In the genomic region with DNA sequence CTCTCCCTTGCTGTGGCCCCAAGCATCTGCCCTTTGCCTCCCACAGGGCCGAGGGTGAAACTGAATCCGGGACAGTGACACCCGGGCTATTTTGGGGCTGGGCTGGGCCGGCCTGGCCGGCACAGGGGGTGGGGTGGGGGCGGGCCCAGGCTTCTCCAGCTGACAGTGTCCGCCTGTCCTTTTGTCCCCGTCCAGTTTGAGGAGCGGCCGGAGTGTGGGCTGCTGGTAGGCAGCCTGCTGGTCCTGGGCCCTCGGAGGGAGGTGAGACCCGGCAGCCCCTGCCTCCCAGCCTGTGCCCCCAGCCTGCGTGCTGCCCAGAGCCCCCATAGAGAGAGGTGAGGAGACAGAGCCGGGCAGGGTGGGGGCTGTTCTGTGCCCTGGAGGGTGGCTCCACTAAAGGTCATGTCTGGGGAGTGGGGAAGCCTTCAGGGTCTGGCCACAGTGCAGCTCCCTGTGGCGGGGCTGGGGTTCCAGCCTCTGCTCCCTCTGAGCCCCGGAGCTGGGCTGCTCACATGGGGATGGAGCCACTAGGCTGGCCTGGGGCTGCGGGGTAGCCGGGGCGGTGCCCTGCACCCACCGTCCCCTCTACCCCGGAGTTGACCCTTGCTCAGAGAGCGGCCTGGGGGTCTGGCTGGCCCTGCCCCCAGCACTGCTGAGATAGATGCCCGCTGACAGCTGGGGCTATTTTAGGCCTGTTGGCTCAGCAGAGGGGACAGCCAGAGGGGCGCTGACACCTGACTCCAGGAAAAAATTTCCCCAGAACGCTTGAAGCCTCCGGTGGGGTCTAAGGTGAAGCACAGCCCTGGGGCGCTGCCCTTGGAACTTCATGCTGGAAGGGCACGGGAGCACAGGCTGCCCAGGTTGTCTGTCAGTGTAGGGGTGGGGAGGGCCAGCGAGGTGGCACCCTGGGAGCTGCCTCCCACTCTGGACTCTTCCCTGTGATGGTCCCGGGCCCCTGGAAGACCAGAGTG, we compare ENCODE assay signal across 10 cellular contexts. TPM values are rescaled to one million over a fixed set of nuclear protein-coding genes. Genes with fewer than 3 reads are reported as not detected.
DNase-seq lines count a peak whose midpoint lies in the region; ATAC-seq and TF ChIP-seq lines count a peak whose summit lies in the region.
"Had no signal": no experiment of that assay in that cellular context is flagged by ENCODE, and none has a peak within 500 bp of the region (broad histone marks: within the 10 kb centered on the region; RNA-seq: fewer than 3 reads in every experiment).

A gene with protein sequence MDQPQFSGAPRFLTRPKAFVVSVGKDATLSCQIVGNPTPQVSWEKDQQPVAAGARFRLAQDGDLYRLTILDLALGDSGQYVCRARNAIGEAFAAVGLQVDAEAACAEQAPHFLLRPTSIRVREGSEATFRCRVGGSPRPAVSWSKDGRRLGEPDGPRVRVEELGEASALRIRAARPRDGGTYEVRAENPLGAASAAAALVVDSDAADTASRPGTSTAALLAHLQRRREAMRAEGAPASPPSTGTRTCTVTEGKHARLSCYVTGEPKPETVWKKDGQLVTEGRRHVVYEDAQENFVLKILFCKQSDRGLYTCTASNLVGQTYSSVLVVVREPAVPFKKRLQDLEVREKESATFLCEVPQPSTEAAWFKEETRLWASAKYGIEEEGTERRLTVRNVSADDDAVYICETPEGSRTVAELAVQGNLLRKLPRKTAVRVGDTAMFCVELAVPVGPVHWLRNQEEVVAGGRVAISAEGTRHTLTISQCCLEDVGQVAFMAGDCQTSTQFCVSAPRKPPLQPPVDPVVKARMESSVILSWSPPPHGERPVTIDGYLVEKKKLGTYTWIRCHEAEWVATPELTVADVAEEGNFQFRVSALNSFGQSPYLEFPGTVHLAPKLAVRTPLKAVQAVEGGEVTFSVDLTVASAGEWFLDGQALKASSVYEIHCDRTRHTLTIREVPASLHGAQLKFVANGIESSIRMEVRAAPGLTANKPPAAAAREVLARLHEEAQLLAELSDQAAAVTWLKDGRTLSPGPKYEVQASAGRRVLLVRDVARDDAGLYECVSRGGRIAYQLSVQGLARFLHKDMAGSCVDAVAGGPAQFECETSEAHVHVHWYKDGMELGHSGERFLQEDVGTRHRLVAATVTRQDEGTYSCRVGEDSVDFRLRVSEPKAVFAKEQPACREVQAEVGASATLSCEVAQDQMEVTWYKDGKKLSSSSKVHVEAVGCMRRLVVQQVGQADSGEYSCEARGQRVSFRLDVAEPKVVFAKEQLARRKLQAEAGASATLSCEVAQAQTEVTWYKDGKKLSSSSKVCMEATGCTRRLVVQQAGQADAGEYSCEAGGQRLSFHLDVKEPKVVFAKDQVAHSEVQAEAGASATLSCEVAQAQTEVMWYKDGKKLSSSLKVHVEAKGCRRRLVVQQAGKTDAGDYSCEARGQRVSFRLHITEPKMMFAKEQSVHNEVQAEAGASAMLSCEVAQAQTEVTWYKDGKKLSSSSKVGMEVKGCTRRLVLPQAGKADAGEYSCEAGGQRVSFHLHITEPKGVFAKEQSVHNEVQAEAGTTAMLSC (N-terminal part only) (plus strand): TSS at position 194 of the 971 bp plus-strand sequence. CDS start 3,740 bp downstream, outside the sequence.

- H3K27ac ChIP-seq in PC-3 (ENCODE audit: low read length) (no peak within 1 kb of the TSS), breast epithelium (no peak within 1 kb of the TSS), stomach (no peak within 1 kb of the TSS)

- CTCF ChIA-PET in PC-3 (lab: Charles Lee) = no interaction called here

- ATAC-seq in PC-3 = no peak
- no peak for ATAC-seq in stimulated activated naive CD8-positive, alpha-beta T cell treated with anti-CD3 and anti-CD28 coated beads, Interleukin-15, Interleukin-2, amounts not matched to agents 100 U/mL and 50 U/mL, for 24 hours

- H3K9me3 ChIP-seq in PC-3 (ENCODE audit: low read length) = no peaks in the 10 kb centered on the region
- H3K9me3 ChIP-seq in breast epithelium = peaks cover 0 to 3% of the 10 kb centered on the region in 2 donors
- H3K9me3 ChIP-seq in stomach = no peaks in the 10 kb centered on the region

- H3K9ac ChIP-seq in PC-3 (ENCODE audit: low read length) = no peak within 1 kb of the TSS

- no peak for DNase-seq in PC-3
- peak in 1 of 2 donors; percentile 11 for DNase-seq in breast epithelium (ENCODE audit: low spot score in 2 of 2)
- peak in 1 of 2 donors; percentile 80 for DNase-seq in lower leg skin (ENCODE audit: low spot score in 2 of 2)
- DNase-seq in stomach = no peak
- no peak for DNase-seq in NCI-H1417 treated with DMSO at 0.1 percent for 48 hours (lab: John Stamatoyannopoulos, UW)
- no peak for DNase-seq in stimulated activated naive CD8-positive, alpha-beta T cell treated with anti-CD3 and anti-CD28 coated beads, Interleukin-15, Interleukin-2, amounts not matched to agents 100 U/mL and 50 U/mL, for 24 hours
- no peak for DNase-seq in NK-92 treated with Interleukin-12 subunit alpha and Interleukin-12 subunit beta, amount 100 ng/mL, for 24 hours (lab: John Stamatoyannopoulos, UW)
- no peak for DNase-seq in SIG-M5 treated with dmso at 0.1 percent for 504 hours (lab: John Stamatoyannopoulos, UW; ENCODE audit: unreplicated experiment)
- DNase-seq: NCI-H2081, SHP77 treated with DMSO at 0.1 percent for 48 hours had no signal

- POLR2A ChIA-PET in PC-3 (lab: Charles Lee; ENCODE audit: unreplicated experiment) = no interaction called here

- TF ChIP-seq CTCF in PC-3 (conservative IDR thresholded peaks at IDR 0.05; ENCODE audit: low read depth, low read length) (no peak), breast epithelium (IDR thresholded peaks at IDR 0.05) (no peak), lower leg skin (IDR thresholded peaks at IDR 0.05) (no peak), stomach (IDR thresholded peaks at IDR 0.05) (no peak)

- H3F3A ChIP-seq in PC-3 (ENCODE audit: low read length, unreplicated experiment) = no peaks in the 10 kb centered on the region

- H3K4me3 ChIP-seq in PC-3 (ENCODE audit: low read length) = no peak within 1 kb of the TSS
- no peak within 1 kb of the TSS for H3K4me3 ChIP-seq in breast epithelium
- no peak within 1 kb of the TSS for H3K4me3 ChIP-seq in lower leg skin (ENCODE audit: low read depth, poor library complexity, severe bottlenecking)
- H3K4me3 ChIP-seq in stomach = no peak within 1 kb of the TSS

- no peak within 1 kb of the TSS for H2AFZ ChIP-seq in PC-3 (ENCODE audit: low read length)

- BruUV-seq in PC-3 (replicated peaks; lab: Mats Ljungman, UMichigan) = no TSS peak

- no peak for TF ChIP-seq POLR2A in breast epithelium (IDR thresholded peaks at IDR 0.05)
- no peak for TF ChIP-seq POLR2A in lower leg skin (IDR thresholded peaks at IDR 0.05)
- TF ChIP-seq POLR2A in stomach (IDR thresholded peaks at IDR 0.05) = no peak

- H3K4me2 ChIP-seq in PC-3 (ENCODE audit: low read length) = no peak within 1 kb of the TSS

- H3K79me2 ChIP-seq in PC-3 (ENCODE audit: low read length) = no peaks in the 10 kb centered on the region

- no peaks in the 10 kb centered on the region for H3K9me2 ChIP-seq in PC-3 (replicated peaks; ENCODE audit: low read length)

- no peaks in the 10 kb centered on the region for H3K36me3 ChIP-seq in PC-3 (ENCODE audit: low read depth, low read length)
- H3K36me3 ChIP-seq in breast epithelium = no peaks in the 10 kb centered on the region
- H3K36me3 ChIP-seq in stomach = no peaks in the 10 kb centered on the region

- H3K27me3 ChIP-seq in PC-3 (ENCODE audit: low read length) (no peaks in the 10 kb centered on the region), breast epithelium (no peaks in the 10 kb centered on the region), stomach (peaks cover 0 to 64% (median 21%) of the 10 kb centered on the region in 3 donors)

- H4K20me1 ChIP-seq in PC-3 (ENCODE audit: low read length) = no peaks in the 10 kb centered on the region

- TF ChIP-seq EP300 in stomach (IDR thresholded peaks at IDR 0.05) = no peak

- intact Hi-C loops in PC-3 (cut with micrococcal nuclease) = no loop called here
- intact Hi-C loops in breast epithelium (cut with DNase I; ENCODE audit: low total_unique reads) = no loop called here
- intact Hi-C loops in lower leg skin (cut with DNase I; ENCODE audit: low total_unique reads) = no loop called here
- intact Hi-C loops in stomach (cut with DNase I; ENCODE audit: low total_unique reads) = no loop called here

- H3K4me1 ChIP-seq in PC-3 (ENCODE audit: insufficient read depth, low read length) (no peaks in the 10 kb centered on the region), breast epithelium (no peaks in the 10 kb centered on the region), stomach (peaks cover 8 to 11% (median 8%) of the 10 kb centered on the region in 4 donors)

- WGBS in lower leg skin, 2 donors = 65 to 66% methylated on average over 12 to 28 of the region's 30 CpGs
- 32 to 47% (median 42%) methylated on average over 15 to 30 of the region's 30 CpGs for WGBS in stomach, 5 donors

RNA-seq across cellular contexts. Expression of the gene that starts here (rescaled TPM):
- 29.1 and 42.7 TPM in 2 replicates for total RNA-seq in PC-3 (2014; rRNA removed)
- 10 to 100 TPM in 2 of 3 donors, 1 to 10 TPM in 1; 3.0 to 40.0 (median 27.9) TPM for total RNA-seq in breast epithelium
- total RNA-seq in lower leg skin = 10 to 100 TPM in 3 of 4 donors, 1 to 10 TPM in 1; 7.4 to 39.2 (median 18.5) TPM
- 100 to 1,000 TPM in 1 of 5 donors, 10 to 100 TPM in 4; 24.6 to 111 (median 39.1) TPM for total RNA-seq in stomach
- 10 to 100 TPM in 1 of 3 donors, 1 to 10 TPM in 2; 7.2 to 19.7 (median 7.7) TPM for polyA plus RNA-seq in stomach
